Comparison of ENCODE assay signal across 2 cellular contexts in genomic region chr17:62702746-62703268, GRCh38.
TF ChIP-seq lines count a peak whose summit lies in the region.

No MANE protein-coding gene starts in this region.

TF ChIP-seq in A549, 52 proteins besides CTCF, POLR2A, EP300 and RAD21 (continued from another document):
- no peak for TF ChIP-seq BCL3 (IDR thresholded peaks at IDR 0.05)

TF ChIP-seq in GM23338, 12 proteins besides CTCF, POLR2A, EP300 and RAD21 (continued from another document):
- TF ChIP-seq REST (IDR thresholded peaks at IDR 0.05; ENCODE audit: unreplicated experiment), result no peak
- TF ChIP-seq ZNF462 (CRISPR knock-in tag; IDR thresholded peaks at IDR 0.05), result no peak
- no peak for TF ChIP-seq POLR2AphosphoS5 (IDR thresholded peaks at IDR 0.05; ENCODE audit: low read depth)
- TF ChIP-seq ETS1 (IDR thresholded peaks at IDR 0.05), result no peak
- TF ChIP-seq JUNB (IDR thresholded peaks at IDR 0.05; ENCODE audit: unreplicated experiment), result no peak
- no peak for TF ChIP-seq EZH2 (IDR thresholded peaks at IDR 0.05; ENCODE audit: low read depth, unreplicated experiment)
- no peak for TF ChIP-seq CREB1 (CRISPR knock-in tag; IDR thresholded peaks at IDR 0.05; ENCODE audit: low read depth)
- no peak for TF ChIP-seq ZNF114 (CRISPR knock-in tag; IDR thresholded peaks at IDR 0.05)
TF ChIP-seq in GM23338: peak in this region for 0.
